In the genomic region with DNA sequence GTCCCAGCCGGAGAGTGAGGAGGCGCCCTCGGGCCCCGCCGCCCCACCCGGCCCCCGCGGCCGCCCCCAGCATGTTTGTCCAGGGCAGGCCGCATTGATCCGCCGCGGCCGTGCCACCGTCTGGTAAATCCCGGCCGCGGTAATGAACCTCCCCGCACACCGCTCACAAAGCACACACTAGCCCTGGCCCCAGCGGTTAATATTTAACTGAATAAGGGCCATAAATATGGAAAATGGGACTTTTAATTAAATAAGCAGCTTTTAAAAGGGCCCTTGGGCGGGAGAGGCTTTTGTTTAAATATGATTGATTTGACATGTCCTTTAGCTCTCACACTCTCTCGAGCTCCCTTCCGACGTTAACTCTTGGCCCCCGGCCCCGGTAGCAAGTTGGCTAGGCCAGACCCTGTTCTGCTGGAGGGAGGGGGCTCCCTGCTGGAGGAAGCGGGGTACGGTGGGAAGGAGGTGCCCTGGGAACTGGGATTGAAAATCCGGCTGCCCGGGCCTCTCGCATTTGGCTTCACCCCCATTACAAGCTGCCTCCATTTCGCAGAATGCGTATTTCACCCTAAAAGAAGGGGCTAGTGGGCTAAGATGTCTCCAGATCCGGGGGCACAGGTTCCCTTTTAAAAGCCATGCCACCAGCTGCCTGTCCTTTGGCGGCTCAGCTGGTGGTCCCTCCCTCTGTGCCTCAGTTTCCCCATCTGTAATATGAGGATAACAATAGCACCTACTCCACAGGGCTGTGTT, we compare ENCODE assay signal across 19 cellular contexts.
DNase-seq lines count a peak whose midpoint lies in the region; ATAC-seq, FAIRE-seq and TF ChIP-seq lines count a peak whose summit lies in the region.
"Had no signal": no experiment of that assay in that cellular context is flagged by ENCODE, and none has a peak within 500 bp of the region (broad histone marks: within the 10 kb centered on the region; RNA-seq: fewer than 3 reads in every experiment).

No MANE protein-coding gene starts in this region.

- H3K36me3 Mint-ChIP-seq in Calu3 (ENCODE audit: insufficient read depth, unreplicated experiment) (peaks cover 10% of the 10 kb centered on the region), astrocyte (ENCODE audit: low read depth, unreplicated experiment) (no peaks in the 10 kb centered on the region)
- no peaks in the 10 kb centered on the region for H3K36me3 Mint-ChIP-seq in activated T-cell treated with anti-CD3 and anti-CD28 coated beads, Interleukin-2, amount 50 U/mL, for 72 hours (ENCODE audit: insufficient read depth in 2 of 2)

- intact Hi-C loops in Calu3 (cut with micrococcal nuclease; ENCODE audit: unreplicated experiment) (loop anchor here (2.0 to 10.0 kb wide), 2 partner anchors 148 to 174 kb away; no protein-coding TSS in a partner anchor), thyroid gland (cut with DNase I) (no loop called here)

- no peak overlapping the region; the same call in 1 of the 2 replicates for H3K9ac ChIP-seq in HUES64 (ENCODE audit: low read depth, low read length)
- H3K9ac ChIP-seq in astrocyte (ENCODE audit: low read length), result no peak overlapping the region

- H3K9me3 ChIP-seq in HUES64 (ENCODE audit: insufficient read depth, low read depth, low read length), result no peaks in the 10 kb centered on the region
- H3K9me3 ChIP-seq in astrocyte (ENCODE audit: insufficient read depth, low read depth, low read length), result no peaks in the 10 kb centered on the region
- no peaks in the 10 kb centered on the region for H3K9me3 ChIP-seq in thyroid gland
- H3K9me3 ChIP-seq: breast epithelium had no signal

- H3K27me3 ChIP-seq in HUES64 (ENCODE audit: insufficient read depth, low read length), result peaks cover 9% of the 10 kb centered on the region
- peaks cover 12% of the 10 kb centered on the region for H3K27me3 ChIP-seq in astrocyte (ENCODE audit: insufficient read depth, low read length)
- H3K27me3 ChIP-seq in thyroid gland, result no peaks in the 10 kb centered on the region

- ATAC-seq in activated T-cell treated with anti-CD3 and anti-CD28 coated beads, Interleukin-2, amount 50 U/mL, for 72 hours (replicated peaks in 1 of 2), result no peak
- no peak for ATAC-seq in HG03442 (IDR thresholded peaks at IDR 0.05; ENCODE audit: unreplicated experiment)
- ATAC-seq: activated T-cell treated with anti-CD3 and anti-CD28 coated beads, Interleukin-2, amount 50 U/mL, for 4 hours had no signal

- no peaks in the 10 kb centered on the region for H3K9me3 Mint-ChIP-seq in Calu3 (ENCODE audit: low read depth, unreplicated experiment)
- no peaks in the 10 kb centered on the region for H3K9me3 Mint-ChIP-seq in astrocyte (ENCODE audit: unreplicated experiment)
- H3K9me3 Mint-ChIP-seq in activated T-cell treated with anti-CD3 and anti-CD28 coated beads, Interleukin-2, amount 50 U/mL, for 72 hours, result no peaks in the 10 kb centered on the region
- H3K9me3 Mint-ChIP-seq: activated T-cell treated with anti-CD3 and anti-CD28 coated beads, Interleukin-2, amount 50 U/mL, for 4 hours had no signal

- no peak for FAIRE-seq in astrocyte (lab: Jason Lieb, UNC)
- FAIRE-seq: islet of Langerhans, TTC549 had no signal

- no TSS peak for BruUV-seq in Calu3 (replicated peaks; lab: Mats Ljungman, UMichigan)

- DNase-seq in Calu3 (peak; percentile 72), astrocyte (ENCODE audit: low read depth) (no peak), mucosa of gallbladder (ENCODE audit: low spot score) (peak; percentile 16), midbrain (lab: John Stamatoyannopoulos, UW) (no peak), thyroid gland (no peak)
- no peak for DNase-seq in activated T-cell treated with anti-CD3 and anti-CD28 coated beads, Interleukin-2, amount 50 U/mL, for 72 hours
- DNase-seq: activated CD4-positive, alpha-beta T cell treated with anti-CD3 and anti-CD28 coated beads, Interleukin-2, amount 50 U/mL, for 48 hours; activated naive CD8-positive, alpha-beta T cell treated with anti-CD3 and anti-CD28 coated beads for 36 hours; activated T-cell treated with anti-CD3 and anti-CD28 coated beads, Interleukin-2, amount 50 U/mL, for 4 hours; MV-4-11; NCI-H2171; SHP77; stimulated activated CD4-positive, alpha-beta T cell treated with anti-CD3 and anti-CD28 coated beads, Interleukin-4, amount 100 ng/mL, for 24 hours; stimulated activated CD8-positive, alpha-beta memory T cell treated with anti-CD3 and anti-CD28 coated beads, Interleukin-4, amount 100 ng/mL, for 48 hours had no signal

- CTCF ChIA-PET in Calu3 (lab: Charles Lee), result interaction anchor here (0.5 to 0.9 kb wide), 4 partner anchors 8 to 471 kb away, joined by 4 to 5 read pairs (median 4); no protein-coding TSS in a partner anchor

- TF ChIP-seq POLR2A in thyroid gland (IDR thresholded peaks at IDR 0.05), result no peak

- peak overlapping the region; percentile 37 for H3K4me3 Mint-ChIP-seq in Calu3 (ENCODE audit: low read depth, unreplicated experiment)
- H3K4me3 Mint-ChIP-seq in astrocyte (ENCODE audit: unreplicated experiment), result no peak overlapping the region
- H3K4me3 Mint-ChIP-seq in activated T-cell treated with anti-CD3 and anti-CD28 coated beads, Interleukin-2, amount 50 U/mL, for 72 hours, result no peak overlapping the region
- H3K4me3 Mint-ChIP-seq: activated naive CD8-positive, alpha-beta T cell treated with anti-CD3 and anti-CD28 coated beads for 36 hours; activated T-cell treated with anti-CD3 and anti-CD28 coated beads, Interleukin-2, amount 50 U/mL, for 4 hours had no signal

- no peak overlapping the region for H2AFZ ChIP-seq in astrocyte (ENCODE audit: low read depth, low read length)

- H3K27me3 Mint-ChIP-seq in Calu3 (ENCODE audit: unreplicated experiment), result peaks cover 52% of the 10 kb centered on the region
- peaks cover 17% of the 10 kb centered on the region for H3K27me3 Mint-ChIP-seq in astrocyte (ENCODE audit: low read depth, unreplicated experiment)
- peaks cover 25% of the 10 kb centered on the region for H3K27me3 Mint-ChIP-seq in activated T-cell treated with anti-CD3 and anti-CD28 coated beads, Interleukin-2, amount 50 U/mL, for 72 hours (ENCODE audit: low read depth)

- peaks cover 11% of the 10 kb centered on the region; the same call in 1 of the 2 replicates for H3K4me1 ChIP-seq in HUES64 (ENCODE audit: insufficient read depth, low read length)
- peaks cover 11% of the 10 kb centered on the region for H3K4me1 ChIP-seq in astrocyte (ENCODE audit: insufficient read depth, low read length)
- H3K4me1 ChIP-seq in thyroid gland, result no peaks in the 10 kb centered on the region
- H3K4me1 ChIP-seq: breast epithelium had no signal

- H3K36me3 ChIP-seq in HUES64 (ENCODE audit: insufficient read depth, low read length), result no peaks in the 10 kb centered on the region
- no peaks in the 10 kb centered on the region for H3K36me3 ChIP-seq in astrocyte (ENCODE audit: insufficient read depth, low read length)
- H3K36me3 ChIP-seq in thyroid gland, result no peaks in the 10 kb centered on the region
- H3K36me3 ChIP-seq: breast epithelium had no signal

- no peaks in the 10 kb centered on the region for H4K20me1 ChIP-seq in astrocyte (ENCODE audit: insufficient read depth, low read length)

- peaks cover 39% of the 10 kb centered on the region for H3K4me1 Mint-ChIP-seq in Calu3 (ENCODE audit: low read depth, unreplicated experiment)
- H3K4me1 Mint-ChIP-seq in astrocyte (ENCODE audit: low read depth, unreplicated experiment), result peaks cover 12% of the 10 kb centered on the region
- H3K4me1 Mint-ChIP-seq in activated T-cell treated with anti-CD3 and anti-CD28 coated beads, Interleukin-2, amount 50 U/mL, for 72 hours (ENCODE audit: low read depth), result no peaks in the 10 kb centered on the region
- H3K4me1 Mint-ChIP-seq: activated naive CD8-positive, alpha-beta T cell treated with anti-CD3 and anti-CD28 coated beads for 36 hours had no signal

- H3K79me2 ChIP-seq in astrocyte (ENCODE audit: insufficient read depth, low read length), result no peaks in the 10 kb centered on the region

- WGBS in HUES64, result 77% methylated on average over 36 of the region's 36 CpGs
- WGBS in thyroid gland, 2 donors, result 67 to 77% methylated on average over 33 to 36 of the region's 36 CpGs

- peak overlapping the region; percentile 50 for H3K4me2 ChIP-seq in astrocyte (ENCODE audit: low read length)

- H3K27ac Mint-ChIP-seq in Calu3 (ENCODE audit: unreplicated experiment) (peak overlapping the region; percentile 66), astrocyte (ENCODE audit: unreplicated experiment) (no peak overlapping the region)
- H3K27ac Mint-ChIP-seq in activated T-cell treated with anti-CD3 and anti-CD28 coated beads, Interleukin-2, amount 50 U/mL, for 72 hours, result no peak overlapping the region
- H3K27ac Mint-ChIP-seq: activated naive CD8-positive, alpha-beta T cell treated with anti-CD3 and anti-CD28 coated beads for 36 hours had no signal

- TF ChIP-seq CTCF in Calu3 (IDR thresholded peaks at IDR 0.05; ENCODE audit: unreplicated experiment), result no peak
- no peak for TF ChIP-seq CTCF in astrocyte (IDR thresholded peaks at IDR 0.05; ENCODE audit: insufficient read depth, low read depth, low read length)
- TF ChIP-seq CTCF in thyroid gland (IDR thresholded peaks at IDR 0.05), result no peak

- H3K27ac ChIP-seq in HUES64 (ENCODE audit: low read depth, low read length) (peak overlapping the region; percentile 35; the same call in 1 of the 2 replicates), astrocyte (ENCODE audit: low read depth, low read length) (no peak overlapping the region), thyroid gland (no peak overlapping the region)
- H3K27ac ChIP-seq: breast epithelium had no signal

- H3K4me3 ChIP-seq in HUES64 (ENCODE audit: low read length) (no peak overlapping the region), astrocyte (ENCODE audit: insufficient read depth, low read depth, low read length) (no peak overlapping the region), thyroid gland (replicated peaks in 1 of 3) (no peak overlapping the region)
- H3K4me3 ChIP-seq: breast epithelium had no signal

Comparison
In these comparisons a context has a peak if more than half of its experiments do, and no peak if none do; other contexts are left out.
1. DNase-seq: peak in Calu3 (single experiment) and mucosa of gallbladder (single experiment); none in astrocyte (single experiment), midbrain (single experiment), activated T-cell treated with anti-CD3 and anti-CD28 coated beads, Interleukin-2, amount 50 U/mL, for 72 hours (0 of 2) and thyroid gland (0 of 2).